In genomic region chr1:238779676-238780075, GRCh38 we compare ENCODE assay signal across 17 cellular contexts.
DNase-seq lines count a peak whose midpoint lies in the region; ATAC-seq, FAIRE-seq and TF ChIP-seq lines count a peak whose summit lies in the region.
"Had no signal": no experiment of that assay in that cellular context is flagged by ENCODE, and none has a peak within 500 bp of the region (broad histone marks: within the 10 kb centered on the region; RNA-seq: fewer than 3 reads in every experiment).

No MANE protein-coding gene starts in this region.

- no peak for TF ChIP-seq CTCF in D721Med (IDR thresholded peaks at IDR 0.05; ENCODE audit: insufficient read depth, missing control alignments)
- TF ChIP-seq CTCF in astrocyte of the cerebellum (IDR thresholded peaks at IDR 0.05; ENCODE audit: low read depth, low read length, missing control alignments) = no peak

- DNase-seq in D721Med (ENCODE audit: insufficient read length, low spot score) = no peak
- DNase-seq in astrocyte of the cerebellum (ENCODE audit: low read depth) = peak; percentile 22
- peak; percentile 54 for DNase-seq in glomerular visceral epithelial cell (ENCODE audit: extremely low spot score)
- peak; percentile 49 for DNase-seq in renal cortical epithelial cell (ENCODE audit: low read depth)
- no peak for DNase-seq in amygdala (lab: John Stamatoyannopoulos, UW)
- no peak for DNase-seq in cortex of kidney (lab: John Stamatoyannopoulos, UW)
- DNase-seq: ACHN; C1 segment of cervical spinal cord; CD4-positive, alpha-beta memory T cell; DND-41; GDM1; HCEC 1CT had no signal

- no peak for ATAC-seq in HG03175 (IDR thresholded peaks at IDR 0.05; ENCODE audit: unreplicated experiment)
- no peak for ATAC-seq in HG03045 (IDR thresholded peaks at IDR 0.05; ENCODE audit: unreplicated experiment)
- ATAC-seq: HepG2 had no signal

- no peak overlapping the region for H3K4me3 ChIP-seq in astrocyte of the cerebellum (ENCODE audit: low read depth, low read length)

- in situ Hi-C loops in astrocyte of the cerebellum (cut with HindIII; ENCODE audit: low sequenced_read_pairs) = no loop called here

- peak; percentile 91 for FAIRE-seq in D721Med (lab: Jason Lieb, UNC)
- FAIRE-seq: GM18507, HepG2, HTR-8/SVneo had no signal

Comparison
In these comparisons a context has a peak if more than half of its experiments do, and no peak if none do; other contexts are left out.
1. DNase-seq: peak in astrocyte of the cerebellum (single experiment), glomerular visceral epithelial cell (single experiment) and renal cortical epithelial cell (single experiment); none in D721Med (single experiment), amygdala (0 of 56) and cortex of kidney (single experiment).